ENCODE assay signal across 8 cellular contexts in the genomic region with DNA sequence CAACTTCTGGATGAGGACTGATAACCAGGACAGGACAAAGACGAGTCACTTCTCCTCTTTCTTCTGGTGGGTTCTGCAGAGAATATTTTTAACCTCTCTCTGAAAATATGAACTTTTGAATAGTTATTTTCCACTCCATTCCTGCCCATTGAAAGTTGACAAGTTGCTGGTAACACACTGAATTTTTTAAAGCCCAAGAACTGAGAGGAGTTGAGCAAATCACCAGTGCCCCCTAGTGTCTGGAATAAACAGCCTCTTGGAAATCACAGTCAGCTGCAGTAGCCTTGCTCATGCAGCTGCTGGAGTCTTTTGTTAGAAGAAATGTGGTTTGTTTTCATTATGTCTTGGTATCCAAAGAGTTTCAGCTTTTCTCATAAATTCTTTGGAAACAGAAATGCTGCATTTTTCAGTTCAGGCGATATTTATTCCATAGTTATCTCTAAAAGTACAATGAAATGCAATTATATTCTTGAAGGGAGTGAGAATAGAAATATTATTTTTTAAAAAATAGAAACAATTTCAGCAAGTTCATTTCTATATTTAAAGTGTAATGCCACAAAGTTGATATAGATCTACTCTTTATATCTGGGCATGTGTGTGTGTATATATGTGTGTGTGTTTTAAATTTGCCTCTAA.
DNase-seq lines count a peak whose midpoint lies in the region; ATAC-seq and TF ChIP-seq lines count a peak whose summit lies in the region.

No MANE protein-coding gene starts in this region.

- ATAC-seq in GM18909 (IDR thresholded peaks at IDR 0.05; ENCODE audit: poor library complexity, unreplicated experiment) (peak; percentile 82), HG03439 (IDR thresholded peaks at IDR 0.05; ENCODE audit: unreplicated experiment) (peak; percentile 93)

- TF ChIP-seq CTCF in AG10803 (conservative IDR thresholded peaks at IDR 0.05; ENCODE audit: low read length) = peak; percentile 91
- peak; percentile 78 to 96 (median 90) for TF ChIP-seq CTCF in dorsolateral prefrontal cortex (IDR thresholded peaks at IDR 0.05 in 54 of 56, conservative IDR thresholded peaks at IDR 0.05 in 2 of 56; ENCODE audit: low read depth in 1 of 56, partially characterized antibody in 56 of 56)

- H3K27ac ChIP-seq in dorsolateral prefrontal cortex = no peak overlapping the region

- no peak overlapping the region for H3K4me3 ChIP-seq in AG10803 (ENCODE audit: low read length)
- peak overlapping the region in 5 of 59 donors; percentile 3 to 33 (median 19) for H3K4me3 ChIP-seq in dorsolateral prefrontal cortex

- intact Hi-C loops in dorsolateral prefrontal cortex (cut with DNase I) = loop anchor here (5.0 to 10.0 kb wide), 4 partner anchors 505 to 922 kb away; no protein-coding TSS in a partner anchor

- H3K27me3 ChIP-seq in dorsolateral prefrontal cortex = no peaks in the 10 kb centered on the region

- DNase-seq in AG10803 (ENCODE audit: low read depth) = peak; percentile 93
- DNase-seq in NCI-H526 treated with DMSO at 0.1 percent for 48 hours (lab: John Stamatoyannopoulos, UW) = peak; percentile 14
- DNase-seq in activated CD4-positive, alpha-beta T cell treated with anti-CD3 and anti-CD28 coated beads, Interleukin-2, amount 50 U/mL, for 1 hour = peak; percentile 47
- peak in 8 of 10 donors; percentile 31 to 75 (median 48) for DNase-seq in dorsolateral prefrontal cortex
- DNase-seq in lung microvascular endothelial cell (ENCODE audit: low read depth in 2 of 2) = peak; percentile 85
- peak; percentile 4 to 34 for DNase-seq in stimulated activated CD8-positive, alpha-beta memory T cell treated with anti-CD3 and anti-CD28 coated beads, Interleukin-15, amount 100 ng/mL, for 4 hours (ENCODE audit: low read depth in 2 of 2)

Comparison
In these comparisons a context has a peak if more than half of its experiments do, and no peak if none do; other contexts are left out.
1. DNase-seq: peak in every context shown above with its lines; median percentile 93 in AG10803; 85 in lung microvascular endothelial cell; 48 in dorsolateral prefrontal cortex; 47 in activated CD4-positive, alpha-beta T cell treated with anti-CD3 and anti-CD28 coated beads, Interleukin-2, amount 50 U/mL, for 1 hour; 19 in stimulated activated CD8-positive, alpha-beta memory T cell treated with anti-CD3 and anti-CD28 coated beads, Interleukin-15, amount 100 ng/mL, for 4 hours; 14 in NCI-H526 treated with DMSO at 0.1 percent for 48 hours.